In genomic region chr6:47633141-47633540, GRCh38 we compare ENCODE assay signal across 12 cellular contexts.
DNase-seq lines count a peak whose midpoint lies in the region; ATAC-seq and TF ChIP-seq lines count a peak whose summit lies in the region.
"Had no signal": no experiment of that assay in that cellular context is flagged by ENCODE, and none has a peak within 500 bp of the region (broad histone marks: within the 10 kb centered on the region; RNA-seq: fewer than 3 reads in every experiment).

No MANE protein-coding gene starts in this region.

- ATAC-seq in foreskin keratinocyte = peak; percentile 74
- no peak for ATAC-seq in GM21360 (IDR thresholded peaks at IDR 0.05; ENCODE audit: unreplicated experiment)
- ATAC-seq in HG02610 (IDR thresholded peaks at IDR 0.05; ENCODE audit: unreplicated experiment) = no peak
- ATAC-seq: activated CD4-positive, CD25-positive, alpha-beta regulatory T cell treated with anti-CD3 and anti-CD28 coated beads, Interleukin-2, amount 50 U/mL, for 24 hours had no signal

- no peak overlapping the region for H3K27ac Mint-ChIP-seq in nephron progenitor cell
- H3K27ac Mint-ChIP-seq: CD4-positive, alpha-beta T cell had no signal

- H3K9me3 Mint-ChIP-seq in nephron progenitor cell = peaks cover 28% of the 10 kb centered on the region
- H3K9me3 Mint-ChIP-seq: CD4-positive, alpha-beta T cell had no signal

- peaks cover 4% of the 10 kb centered on the region for H3K27me3 Mint-ChIP-seq in nephron progenitor cell (ENCODE audit: low read depth, poor library complexity)
- H3K27me3 Mint-ChIP-seq: CD4-positive, alpha-beta T cell had no signal

- no peaks in the 10 kb centered on the region for H3K9me3 ChIP-seq in SK-N-MC (ENCODE audit: low read depth, low read length)
- H3K9me3 ChIP-seq: tibial nerve had no signal

- DNase-seq in AG10803 (ENCODE audit: low read depth) = peak; percentile 27
- no peak for DNase-seq in GM20000 (ENCODE audit: low spot score)
- DNase-seq in SK-N-MC (ENCODE audit: low read depth, low spot score) = peak; percentile 32
- peak in 1 of 2 donors; percentile 45 for DNase-seq in foreskin keratinocyte
- no peak for DNase-seq in nephron progenitor cell
- no peak for DNase-seq in NCI-H128 (lab: John Stamatoyannopoulos, UW; ENCODE audit: unreplicated experiment)
- DNase-seq: CD4-positive, alpha-beta T cell; effector CD8-positive, alpha-beta T cell had no signal

- H3K9ac ChIP-seq in SK-N-MC (ENCODE audit: insufficient read length) = no peak overlapping the region

- peaks cover 9% of the 10 kb centered on the region for H3K4me1 Mint-ChIP-seq in nephron progenitor cell

- no peak overlapping the region for H3K4me3 ChIP-seq in AG10803 (ENCODE audit: low read length)
- H3K4me3 ChIP-seq in SK-N-MC = no peak overlapping the region
- H3K4me3 ChIP-seq: tibial nerve had no signal

- H3K36me3 ChIP-seq in SK-N-MC (ENCODE audit: insufficient read depth, low read length) = no peaks in the 10 kb centered on the region
- H3K36me3 ChIP-seq: tibial nerve had no signal

- no peaks in the 10 kb centered on the region for H3K36me3 Mint-ChIP-seq in nephron progenitor cell (ENCODE audit: low read depth)

- no peak overlapping the region for H3K27ac ChIP-seq in SK-N-MC
- no peak overlapping the region for H3K27ac ChIP-seq in foreskin keratinocyte
- H3K27ac ChIP-seq: tibial nerve had no signal

- no peaks in the 10 kb centered on the region for H3K27me3 ChIP-seq in foreskin keratinocyte
- H3K27me3 ChIP-seq: tibial nerve had no signal

- no peak overlapping the region for H3K4me3 Mint-ChIP-seq in nephron progenitor cell
- H3K4me3 Mint-ChIP-seq: CD4-positive, alpha-beta T cell had no signal

- TF ChIP-seq CTCF in AG10803 (conservative IDR thresholded peaks at IDR 0.05; ENCODE audit: low read length) = no peak
- TF ChIP-seq CTCF in GM20000 (IDR thresholded peaks at IDR 0.05; ENCODE audit: extremely low read depth, missing control alignments) = peak; percentile 19
- peak; percentile 76 for TF ChIP-seq CTCF in foreskin keratinocyte (conservative IDR thresholded peaks at IDR 0.05)
- no peak for TF ChIP-seq CTCF in nephron progenitor cell (IDR thresholded peaks at IDR 0.05)

- no peaks in the 10 kb centered on the region for H3K4me1 ChIP-seq in foreskin keratinocyte

Comparison
In these comparisons a context has a peak if more than half of its experiments do, and no peak if none do; other contexts are left out.
1. DNase-seq: peak in AG10803 (single experiment) and SK-N-MC (single experiment); none in GM20000 (single experiment), nephron progenitor cell (single experiment) and NCI-H128 (single experiment).
2. CTCF ChIP-seq: peak in GM20000 (single experiment) and foreskin keratinocyte (single experiment); none in AG10803 (single experiment) and nephron progenitor cell (single experiment).